In the genomic region with DNA sequence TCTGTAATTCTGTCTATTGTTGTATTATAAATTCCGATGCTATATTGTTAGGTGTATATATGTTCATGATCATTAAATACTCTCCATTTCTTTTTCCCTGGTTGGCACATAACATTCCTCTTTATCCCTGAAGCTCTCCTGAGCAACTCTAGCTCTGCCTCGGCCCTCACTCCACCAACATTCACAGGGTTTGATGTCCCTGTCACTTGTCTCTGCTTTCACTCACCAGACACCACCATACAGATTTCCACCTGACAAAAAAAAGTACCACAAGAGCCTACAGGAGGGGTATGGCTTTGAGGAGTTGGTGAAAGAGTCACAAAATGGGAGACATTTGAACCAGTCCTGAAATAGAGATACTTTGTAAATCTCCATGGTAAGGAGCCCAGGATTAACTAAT, we compare ENCODE assay signal across 29 cellular contexts. TPM values are rescaled to one million over a fixed set of nuclear protein-coding genes. Genes with fewer than 3 reads are reported as not detected.
"Had no signal": no experiment of that assay in that cellular context is flagged by ENCODE, and none has a peak within 500 bp of the region (broad histone marks: within the 10 kb centered on the region; RNA-seq: fewer than 3 reads in every experiment).

No MANE protein-coding gene starts in this region.

- H3K27ac ChIP-seq: body of pancreas, SJSA1 had no signal

- H3K4me1 ChIP-seq: body of pancreas, SJSA1 had no signal

- H3K9me3 ChIP-seq: body of pancreas, SJSA1 had no signal

- H3K27ac Mint-ChIP-seq: activated CD4-positive, alpha-beta T cell treated with anti-CD3 and anti-CD28 coated beads, Interleukin-2, amount 10 ng/mL, durations not matched to agents 24 days and 14 days; activated CD8-positive, alpha-beta memory T cell treated with anti-CD3 and anti-CD28 coated beads, Interleukin-2, amount 10 ng/mL, durations not matched to agents 7 days and 5 days; activated naive CD4-positive, alpha-beta T cell treated with anti-CD3 and anti-CD28 coated beads, Interleukin-2, amount 50 U/mL, for 24 hours; activated T-cell treated with anti-CD3 and anti-CD28 coated beads, Interleukin-2, amount 50 U/mL, for 24 hours; activated T-helper 1 cell treated with anti-CD3 and anti-CD28 coated beads, Interleukin-12 subunit alpha, Interleukin-12 subunit beta, Interleukin-2, Interleukin-4 antibody, amounts not matched to agents 30 ng/mL and 10 ng/mL and 1 ng/mL, durations not matched to agents 14 hours and 24 hours and 36 hours; T-helper 1 cell treated with Interleukin-12 subunit alpha and Interleukin-12 subunit beta and Interleukin-4 antibody, amounts not matched to agents 30 μg/mL and 1 μg/mL, for 36 hours; WTC11 had no signal

- H3K4me3 Mint-ChIP-seq: activated CD4-positive, alpha-beta T cell treated with anti-CD3 and anti-CD28 coated beads, Interleukin-2, amount 10 ng/mL, durations not matched to agents 24 days and 14 days; activated CD8-positive, alpha-beta memory T cell treated with anti-CD3 and anti-CD28 coated beads, Interleukin-2, amount 10 ng/mL, durations not matched to agents 7 days and 5 days; activated naive CD4-positive, alpha-beta T cell treated with anti-CD3 and anti-CD28 coated beads, Interleukin-2, amount 50 U/mL, for 24 hours; activated T-cell treated with anti-CD3 and anti-CD28 coated beads, Interleukin-2, amount 50 U/mL, for 24 hours; activated T-helper 1 cell treated with anti-CD3 and anti-CD28 coated beads, Interleukin-12 subunit alpha, Interleukin-12 subunit beta, Interleukin-2, Interleukin-4 antibody, amounts not matched to agents 30 ng/mL and 10 ng/mL and 1 ng/mL, durations not matched to agents 14 hours and 24 hours and 36 hours; T-helper 1 cell treated with Interleukin-12 subunit alpha and Interleukin-12 subunit beta and Interleukin-4 antibody, amounts not matched to agents 30 μg/mL and 1 μg/mL, for 36 hours; WTC11 had no signal

- DNase-seq: activated CD4-positive, alpha-beta T cell treated with anti-CD3 and anti-CD28 coated beads, Interleukin-2, amount 10 ng/mL, durations not matched to agents 24 days and 14 days; activated CD4-positive, alpha-beta T cell treated with anti-CD3 and anti-CD28 coated beads, Interleukin-2, amount 50 U/mL, for 48 hours; activated CD4-positive, CD25-positive, alpha-beta regulatory T cell treated with anti-CD3 and anti-CD28 coated beads, Interleukin-2, amount 50 U/mL, for 72 hours; activated CD8-positive, alpha-beta memory T cell treated with anti-CD3 and anti-CD28 coated beads, Interleukin-2, amount 10 ng/mL, durations not matched to agents 7 days and 5 days; activated gamma-delta T cell treated with Interleukin-2 at 50 U/mL for 16 hours; activated T-cell treated with anti-CD3 and anti-CD28 coated beads, Interleukin-2, amount 50 U/mL, for 24 hours; aorta; body of pancreas; Karpas-422; MM.1S; NCI-H1105 treated with DMSO at 0.1 percent for 48 hours; NCI-H1436 treated with DMSO at 0.1 percent for 48 hours; NCI-H187; NCI-H2081; NCI-H510A treated with DMSO at 0.1 percent for 48 hours; NCI-H69; NK-92 treated with Interleukin-12 subunit alpha and Interleukin-12 subunit beta, amount 100 ng/mL, for 24 hours; OCI-M1; RPMI8226; SHP77; T-helper 9 cell had no signal

- H3K4me3 ChIP-seq: body of pancreas, K562, SJSA1 had no signal

- H3K36me3 ChIP-seq: SJSA1 had no signal

- FAIRE-seq: bronchial epithelial cell, K562 had no signal

- H3K9me3 Mint-ChIP-seq: activated naive CD4-positive, alpha-beta T cell treated with anti-CD3 and anti-CD28 coated beads, Interleukin-2, amount 50 U/mL, for 24 hours; activated T-cell treated with anti-CD3 and anti-CD28 coated beads, Interleukin-2, amount 50 U/mL, for 24 hours; activated T-helper 1 cell treated with anti-CD3 and anti-CD28 coated beads, Interleukin-12 subunit alpha, Interleukin-12 subunit beta, Interleukin-2, Interleukin-4 antibody, amounts not matched to agents 30 ng/mL and 10 ng/mL and 1 ng/mL, durations not matched to agents 14 hours and 24 hours and 36 hours; T-helper 1 cell treated with Interleukin-12 subunit alpha and Interleukin-12 subunit beta and Interleukin-4 antibody, amounts not matched to agents 30 μg/mL and 1 μg/mL, for 36 hours had no signal

- H3K36me3 Mint-ChIP-seq: activated CD8-positive, alpha-beta memory T cell treated with anti-CD3 and anti-CD28 coated beads, Interleukin-2, amount 10 ng/mL, durations not matched to agents 7 days and 5 days; activated naive CD4-positive, alpha-beta T cell treated with anti-CD3 and anti-CD28 coated beads, Interleukin-2, amount 50 U/mL, for 24 hours; WTC11 had no signal

- ATAC-seq: activated CD8-positive, alpha-beta memory T cell treated with anti-CD3 and anti-CD28 coated beads, Interleukin-2, amount 10 ng/mL, durations not matched to agents 7 days and 5 days; body of pancreas; K562; Panc1; WTC11 had no signal

RNA-seq across cellular contexts. Expression of a gene that starts 8.8 kb away (rescaled TPM):
- total RNA-seq: activated CD4-positive, alpha-beta T cell treated with anti-CD3 and anti-CD28 coated beads, Interleukin-2, amount 10 ng/mL, durations not matched to agents 24 days and 14 days; activated CD8-positive, alpha-beta memory T cell treated with anti-CD3 and anti-CD28 coated beads, Interleukin-2, amount 10 ng/mL, durations not matched to agents 7 days and 5 days; activated T-helper 1 cell treated with anti-CD3 and anti-CD28 coated beads, Interleukin-12 subunit alpha, Interleukin-12 subunit beta, Interleukin-2, Interleukin-4 antibody, amounts not matched to agents 30 ng/mL and 10 ng/mL and 1 ng/mL, durations not matched to agents 14 hours and 24 hours and 36 hours; aorta; bronchial epithelial cell; K562; SJSA1 had no signal
- polyA plus RNA-seq: aorta, K562 had no signal

RNA-seq across cellular contexts. Expression of a gene that starts 23.2 kb away (rescaled TPM):
- total RNA-seq: activated CD4-positive, alpha-beta T cell treated with anti-CD3 and anti-CD28 coated beads, Interleukin-2, amount 10 ng/mL, durations not matched to agents 24 days and 14 days; activated CD8-positive, alpha-beta memory T cell treated with anti-CD3 and anti-CD28 coated beads, Interleukin-2, amount 10 ng/mL, durations not matched to agents 7 days and 5 days; activated T-helper 1 cell treated with anti-CD3 and anti-CD28 coated beads, Interleukin-12 subunit alpha, Interleukin-12 subunit beta, Interleukin-2, Interleukin-4 antibody, amounts not matched to agents 30 ng/mL and 10 ng/mL and 1 ng/mL, durations not matched to agents 14 hours and 24 hours and 36 hours; aorta; body of pancreas; bronchial epithelial cell; K562; SJSA1; WTC11 had no signal
- polyA plus RNA-seq: aorta, K562 had no signal

RNA-seq across cellular contexts. Expression of a gene that starts 38.2 kb away (rescaled TPM):
- total RNA-seq: activated CD4-positive, alpha-beta T cell treated with anti-CD3 and anti-CD28 coated beads, Interleukin-2, amount 10 ng/mL, durations not matched to agents 24 days and 14 days; activated CD8-positive, alpha-beta memory T cell treated with anti-CD3 and anti-CD28 coated beads, Interleukin-2, amount 10 ng/mL, durations not matched to agents 7 days and 5 days; activated T-helper 1 cell treated with anti-CD3 and anti-CD28 coated beads, Interleukin-12 subunit alpha, Interleukin-12 subunit beta, Interleukin-2, Interleukin-4 antibody, amounts not matched to agents 30 ng/mL and 10 ng/mL and 1 ng/mL, durations not matched to agents 14 hours and 24 hours and 36 hours; aorta; body of pancreas; bronchial epithelial cell; K562; SJSA1 had no signal
- polyA plus RNA-seq: aorta, K562 had no signal

RNA-seq across cellular contexts. Expression of a gene that starts 53.4 kb away (rescaled TPM):
- total RNA-seq: activated CD4-positive, alpha-beta T cell treated with anti-CD3 and anti-CD28 coated beads, Interleukin-2, amount 10 ng/mL, durations not matched to agents 24 days and 14 days; activated CD8-positive, alpha-beta memory T cell treated with anti-CD3 and anti-CD28 coated beads, Interleukin-2, amount 10 ng/mL, durations not matched to agents 7 days and 5 days; activated T-helper 1 cell treated with anti-CD3 and anti-CD28 coated beads, Interleukin-12 subunit alpha, Interleukin-12 subunit beta, Interleukin-2, Interleukin-4 antibody, amounts not matched to agents 30 ng/mL and 10 ng/mL and 1 ng/mL, durations not matched to agents 14 hours and 24 hours and 36 hours; aorta; body of pancreas; bronchial epithelial cell; K562; SJSA1; WTC11 had no signal
- polyA plus RNA-seq: aorta, K562 had no signal
